In the genomic region with DNA sequence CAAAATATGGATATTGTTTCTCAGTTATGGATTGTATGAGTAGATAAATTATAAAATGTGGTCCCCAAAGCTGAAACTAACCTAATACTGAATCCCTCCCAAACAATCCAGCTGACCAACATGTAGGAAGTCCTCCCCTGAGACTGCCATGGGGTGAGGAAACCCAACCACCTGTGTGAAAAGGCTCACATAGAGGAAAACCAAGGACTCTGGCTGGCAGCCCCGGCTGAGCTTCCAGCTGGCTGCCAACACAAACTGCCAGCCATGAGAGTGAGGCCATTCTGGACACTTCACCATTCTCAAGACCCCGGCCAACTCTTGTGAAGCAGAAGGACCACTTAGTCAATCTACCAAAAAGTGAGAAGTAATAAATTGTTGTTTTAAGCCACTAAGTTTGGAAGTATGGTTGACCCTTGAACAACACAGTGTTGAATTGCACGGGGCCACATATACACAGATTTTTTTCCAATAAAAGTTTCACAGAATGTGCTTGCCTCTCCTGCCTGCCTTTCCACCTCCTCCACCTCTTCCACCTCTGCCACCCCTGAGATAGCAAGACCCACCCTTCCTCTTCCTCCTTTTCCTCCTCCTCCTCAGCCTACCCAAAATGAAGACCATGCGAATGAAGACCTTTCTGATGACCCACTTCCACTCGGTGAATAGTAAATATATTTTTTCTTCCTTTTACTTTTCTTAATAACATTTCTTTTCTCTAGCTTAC, we compare ENCODE assay signal across 32 cellular contexts. TPM values are rescaled to one million over a fixed set of nuclear protein-coding genes. Genes with fewer than 3 reads are reported as not detected.
"Had no signal": no experiment of that assay in that cellular context is flagged by ENCODE, and none has a peak within 500 bp of the region (broad histone marks: within the 10 kb centered on the region; RNA-seq: fewer than 3 reads in every experiment).

No MANE protein-coding gene starts in this region.

- H3K4me1 ChIP-seq: ascending aorta, breast epithelium had no signal

- FAIRE-seq: TTC549 had no signal

- H3K36me3 ChIP-seq: adrenal gland, ascending aorta, brain microvascular endothelial cell, breast epithelium had no signal

- H3K4me3 ChIP-seq: adrenal gland, ascending aorta, breast epithelium had no signal

- H3K27ac ChIP-seq: adrenal gland, ascending aorta, brain microvascular endothelial cell, breast epithelium, VCaP had no signal

- DNase-seq: activated B cell treated with CpG ODN at 0.5 μM for 24 hours; activated CD4-positive, alpha-beta memory T cell treated with anti-CD3 and anti-CD28 coated beads for 36 hours; activated CD4-positive, alpha-beta T cell treated with anti-CD3 and anti-CD28 coated beads for 4 hours; activated CD4-positive, alpha-beta T cell treated with anti-CD3 and anti-CD28 coated beads, Interleukin-2, amount 10 ng/mL, durations not matched to agents 24 days and 14 days; activated CD4-positive, alpha-beta T cell treated with anti-CD3 and anti-CD28 coated beads, Interleukin-2, amount 50 U/mL, for 1 hour; activated CD4-positive, alpha-beta T cell treated with anti-CD3 and anti-CD28 coated beads, Interleukin-2, amount 50 U/mL, for 4 hours; activated CD4-positive, CD25-positive, alpha-beta regulatory T cell treated with anti-CD3 and anti-CD28 coated beads, Interleukin-2, amount 50 U/mL, for 72 hours; activated CD8-positive, alpha-beta memory T cell treated with anti-CD3 and anti-CD28 coated beads, Interleukin-2, amount 50 U/mL, for 4 hours; activated CD8-positive, alpha-beta T cell treated with anti-CD3 and anti-CD28 coated beads for 36 hours; activated effector memory CD4-positive, alpha-beta T cell treated with anti-CD3 and anti-CD28 coated beads, Interleukin-2, amount 50 U/mL, for 16 hours; activated gamma-delta T cell treated with Interleukin-2 at 50 U/mL for 16 hours; activated naive CD4-positive, alpha-beta T cell; activated naive CD4-positive, alpha-beta T cell treated with anti-CD3 and anti-CD28 coated beads for 36 hours; activated naive CD4-positive, alpha-beta T cell treated with anti-CD3 and anti-CD28 coated beads, Interleukin-2, amount 50 U/mL, for 16 hours; activated naive CD8-positive, alpha-beta T cell treated with anti-CD3 and anti-CD28 coated beads for 36 hours; activated T-cell treated with anti-CD3 and anti-CD28 coated beads for 4 hours; activated T-cell treated with anti-CD3 and anti-CD28 coated beads, Interleukin-2, amount 50 U/mL, for 1 hour; activated T-cell treated with anti-CD3 and anti-CD28 coated beads, Interleukin-2, amount 50 U/mL, for 4 hours; activated T-cell treated with anti-CD3 and anti-CD28 coated beads, Interleukin-2, amount 50 U/mL, for 72 hours; adrenal gland; amniotic stem cell; brain microvascular endothelial cell; central memory CD4-positive, alpha-beta T cell; T-helper 1 cell; T-helper 2 cell; T-helper 9 cell had no signal

- H3K9me3 ChIP-seq: adrenal gland, ascending aorta, breast epithelium had no signal

- ATAC-seq: activated CD8-positive, alpha-beta T cell treated with anti-CD3 and anti-CD28 coated beads for 36 hours; activated naive CD4-positive, alpha-beta T cell treated with anti-CD3 and anti-CD28 coated beads, Interleukin-2, amount 50 U/mL, for 72 hours; activated T-cell treated with anti-CD3 and anti-CD28 coated beads, Interleukin-2, amount 50 U/mL, for 4 hours; activated T-cell treated with anti-CD3 and anti-CD28 coated beads, Interleukin-2, amount 50 U/mL, for 72 hours; activated T-helper 17 cell treated with anti-CD3 and anti-CD28 coated beads, Interleukin-2, amount 50 U/mL, for 72 hours had no signal

- H3K27me3 ChIP-seq: adrenal gland, breast epithelium had no signal

RNA-seq across cellular contexts. Expression of gene NRG2, which starts 15.3 kb away (rescaled TPM):
- total RNA-seq: activated CD4-positive, alpha-beta memory T cell treated with anti-CD3 and anti-CD28 coated beads for 36 hours; activated naive CD4-positive, alpha-beta T cell treated with anti-CD3 and anti-CD28 coated beads for 36 hours had no signal
